Comparison of ENCODE assay signal across 8 cellular contexts in the genomic region with DNA sequence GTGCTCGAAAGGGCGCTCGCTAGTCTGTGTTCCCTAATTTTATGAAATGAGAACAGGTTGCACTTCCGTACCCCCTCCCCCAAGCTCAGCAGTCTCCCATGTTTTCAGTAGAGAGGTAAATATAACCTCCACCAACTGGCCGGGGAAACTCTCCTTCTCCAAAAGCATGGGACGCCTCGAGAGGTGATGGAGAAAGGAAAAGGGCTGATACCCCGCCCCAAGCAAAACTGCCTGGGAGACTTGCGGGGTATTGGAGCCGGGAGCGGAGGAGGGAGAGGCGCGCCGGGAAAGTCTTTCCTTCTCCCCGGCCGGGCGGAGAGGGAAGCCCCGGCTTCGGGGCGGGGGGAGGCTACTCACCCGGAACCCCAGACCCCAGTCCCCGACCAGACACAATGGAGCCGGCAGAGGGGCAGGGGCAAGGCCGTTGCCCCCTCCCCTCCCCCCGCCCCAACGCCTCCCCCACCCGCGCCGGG. TPM values are rescaled to one million over a fixed set of nuclear protein-coding genes. Genes with fewer than 3 reads are reported as not detected.
DNase-seq lines count a peak whose midpoint lies in the region; ATAC-seq and TF ChIP-seq lines count a peak whose summit lies in the region.

No MANE protein-coding gene starts in this region.

- no peak for TF ChIP-seq POLR2A in right lobe of liver (IDR thresholded peaks at IDR 0.05)

- no peaks in the 10 kb centered on the region for H3K9me3 Mint-ChIP-seq in CD4-positive, alpha-beta memory T cell

- intact Hi-C loops in CD4-positive, alpha-beta memory T cell (cut with micrococcal nuclease): loop anchor here (2.0 to 5.0 kb wide), 2 partner anchors 118 to 187 kb away; a partner anchor contains a TSS
- intact Hi-C loops in right lobe of liver (cut with DNase I): no loop called here

- peak overlapping the region; percentile 66 to 79 for H3K4me3 ChIP-seq in CD4-positive, alpha-beta memory T cell (ENCODE audit: low read length in 2 of 2)
- peak overlapping the region; percentile 93 for H3K4me3 ChIP-seq in HL-60 (replicated peaks; ENCODE audit: insufficient read depth, low read length)
- peak overlapping the region; percentile 98 for H3K4me3 ChIP-seq in coronary artery
- peak overlapping the region; percentile 89 to 95 (median 92) for H3K4me3 ChIP-seq in right lobe of liver
- peak overlapping the region; percentile 84 to 88 for H3K4me3 ChIP-seq in stomach smooth muscle (ENCODE audit: low read length in 2 of 2)

- CTCF ChIA-PET in CD4-positive, alpha-beta memory T cell (lab: Charles Lee; ENCODE audit: partially characterized antibody): no interaction called here

- no peaks in the 10 kb centered on the region for H3K9me3 ChIP-seq in CD4-positive, alpha-beta memory T cell (ENCODE audit: control insufficient read depth in 1 of 2, low read length in 2 of 2)
- H3K9me3 ChIP-seq in right lobe of liver (no peaks in the 10 kb centered on the region), stomach smooth muscle (ENCODE audit: control insufficient read depth in 2 of 2, low read length in 2 of 2) (no peaks in the 10 kb centered on the region)

- H3K27me3 ChIP-seq in CD4-positive, alpha-beta memory T cell (ENCODE audit: insufficient read depth, low read length): no peaks in the 10 kb centered on the region
- H3K27me3 ChIP-seq in HL-60 (ENCODE audit: insufficient read depth, poor library complexity, severe bottlenecking) (no peaks in the 10 kb centered on the region), right lobe of liver (no peaks in the 10 kb centered on the region), stomach smooth muscle (ENCODE audit: control insufficient read depth in 1 of 2, insufficient read depth in 2 of 2, low read length in 2 of 2) (no peaks in the 10 kb centered on the region)

- H3K27me3 Mint-ChIP-seq in CD4-positive, alpha-beta memory T cell: no peaks in the 10 kb centered on the region

- peaks cover 27 to 45% (median 36%) of the 10 kb centered on the region in 4 donors for H3K4me1 Mint-ChIP-seq in CD4-positive, alpha-beta memory T cell

- H3K36me3 Mint-ChIP-seq in CD4-positive, alpha-beta memory T cell: peaks cover 0 to 6% of the 10 kb centered on the region in 2 donors

- POLR2A ChIA-PET in CD4-positive, alpha-beta memory T cell (lab: Charles Lee; ENCODE audit: partially characterized antibody): interaction anchor here (0.6 to 2.6 kb wide), 3 partner anchors 10 to 76 kb away, joined by 3 to 23 read pairs (median 3); no protein-coding TSS in a partner anchor

- WGBS in right lobe of liver (ENCODE audit: insufficient coverage, low coverage, low lambda C conversion rate, missing lambda C conversion rate): 0% methylated on average over 10 of the region's 29 CpGs

- peak overlapping the region; percentile 56 for H3K27ac ChIP-seq in CD4-positive, alpha-beta memory T cell (ENCODE audit: low read depth, low read length)
- H3K27ac ChIP-seq in HL-60 (replicated peaks): peak overlapping the region; percentile 83
- H3K27ac ChIP-seq in coronary artery: peak overlapping the region; percentile 58 to 91
- H3K27ac ChIP-seq in right lobe of liver: peak overlapping the region; percentile 78 to 85 (median 80)
- H3K27ac ChIP-seq in stomach smooth muscle (ENCODE audit: low read length): no peak overlapping the region

- H3K27ac Mint-ChIP-seq in CD4-positive, alpha-beta memory T cell: peak overlapping the region; percentile 83 to 93 (median 88)

- DNase-seq in CD4-positive, alpha-beta memory T cell: peak; percentile 16 to 53 (median 17)
- DNase-seq in HL-60 (ENCODE audit: low read depth in 1 of 2, low spot score in 1 of 2) (peak in 1 of 2 experiments; percentile 70), SKM-1 (lab: John Stamatoyannopoulos, UW; ENCODE audit: unreplicated experiment) (peak; percentile 22), coronary artery (ENCODE audit: low spot score) (no peak), right lobe of liver (peak in 2 of 3 donors; percentile 49 to 63), mesenteric fat pad (ENCODE audit: low spot score) (no peak)

- H3K4me1 ChIP-seq in CD4-positive, alpha-beta memory T cell (ENCODE audit: insufficient read depth, low read length): peaks cover 32% of the 10 kb centered on the region
- peaks cover 0 to 29% (median 8%) of the 10 kb centered on the region in 4 donors for H3K4me1 ChIP-seq in right lobe of liver
- peaks cover 4% of the 10 kb centered on the region for H3K4me1 ChIP-seq in stomach smooth muscle (ENCODE audit: control insufficient read depth, insufficient read depth, low read length)

- ATAC-seq in GM19463 (IDR thresholded peaks at IDR 0.05; ENCODE audit: unreplicated experiment): peak; percentile 5
- ATAC-seq in right lobe of liver: peak; percentile 27 to 39 (median 30)

- peak overlapping the region; percentile 78 to 80 for H3K9ac ChIP-seq in stomach smooth muscle (ENCODE audit: low read length in 2 of 2)

- no peak for TF ChIP-seq CTCF in HL-60 (IDR thresholded peaks at IDR 0.05; ENCODE audit: insufficient read depth, low read length)
- no peak for TF ChIP-seq CTCF in coronary artery (IDR thresholded peaks at IDR 0.05)
- TF ChIP-seq CTCF in right lobe of liver (IDR thresholded peaks at IDR 0.05): no peak

- H3K36me3 ChIP-seq in CD4-positive, alpha-beta memory T cell (ENCODE audit: insufficient read depth, low read length): no peaks in the 10 kb centered on the region
- no peaks in the 10 kb centered on the region for H3K36me3 ChIP-seq in right lobe of liver
- no peaks in the 10 kb centered on the region for H3K36me3 ChIP-seq in stomach smooth muscle (ENCODE audit: control insufficient read depth in 2 of 2, insufficient read depth in 2 of 2, low read length in 2 of 2)

- H3K4me3 Mint-ChIP-seq in CD4-positive, alpha-beta memory T cell: peak overlapping the region; percentile 87 to 95 (median 92)

RNA-seq across cellular contexts. Expression of a gene that starts 0.6 kb away (rescaled TPM):
- total RNA-seq in CD4-positive, alpha-beta memory T cell: 10 to 100 TPM; 34.4 to 36.4 TPM
- 10 to 100 TPM; 26.1 to 31.1 TPM for polyA plus RNA-seq in CD4-positive, alpha-beta memory T cell
- total RNA-seq in right lobe of liver: 10 to 100 TPM; 15.7 to 41.5 (median 31.9) TPM
- 49.0 TPM for total RNA-seq in mesenteric fat pad

Comparison
In these comparisons a context has a peak if more than half of its experiments do, and no peak if none do; other contexts are left out.
1. DNase-seq: peak in CD4-positive, alpha-beta memory T cell (5 of 5), SKM-1 (single experiment) and right lobe of liver (2 of 3); none in coronary artery (single experiment) and mesenteric fat pad (single experiment).
2. Peak in every context shown above with its lines, with median percentiles within 50 percentile points of each other: H3K4me3 ChIP-seq.